23 cellular contexts compared by ENCODE assay signal in genomic region chr4:141570290-141570689, GRCh38.
"Had no signal": no experiment of that assay in that cellular context is flagged by ENCODE, and none has a peak within 500 bp of the region (broad histone marks: within the 10 kb centered on the region; RNA-seq: fewer than 3 reads in every experiment).

No MANE protein-coding gene starts in this region.

- FAIRE-seq: bronchial epithelial cell, TTC549 had no signal

- DNase-seq: activated CD4-positive, alpha-beta memory T cell treated with anti-CD3 and anti-CD28 coated beads for 36 hours; activated CD4-positive, alpha-beta T cell treated with anti-CD3 and anti-CD28 coated beads, Interleukin-2, amount 10 ng/mL, durations not matched to agents 7 days and 5 days; activated CD8-positive, alpha-beta memory T cell treated with anti-CD3 and anti-CD28 coated beads, Interleukin-2, amount 50 U/mL, for 48 hours; activated effector memory CD4-positive, alpha-beta T cell treated with Interleukin-2 at 50 U/mL for 16 hours; activated naive CD4-positive, alpha-beta T cell treated with anti-CD3 and anti-CD28 coated beads, Interleukin-2, amount 10 ng/mL, durations not matched to agents 7 days and 5 days; activated naive CD8-positive, alpha-beta T cell treated with anti-CD3 and anti-CD28 coated beads, Interleukin-2, amount 50 U/mL, for 24 hours; activated T-cell treated with anti-CD3 and anti-CD28 coated beads, Interleukin-2, amount 50 U/mL, for 48 hours; anterior cingulate cortex; caudate nucleus; cerebellar nuclear complex; KG1; MM.1S; NCI-H1436 treated with DMSO at 0.1 percent for 48 hours; NCI-H1694 treated with DMSO at 0.1 percent for 48 hours; NCI-H2029; NCI-H345; NCI-H524 treated with DMSO at 0.1 percent for 48 hours; NCI-H748 treated with DMSO at 0.1 percent for 48 hours; NK-92 treated with Interleukin-12 subunit alpha and Interleukin-12 subunit beta, amount 100 ng/mL, for 24 hours; SHP77 treated with DMSO at 0.1 percent for 48 hours; T1000 had no signal

- ATAC-seq: activated naive CD8-positive, alpha-beta T cell treated with anti-CD3 and anti-CD28 coated beads, Interleukin-2, amount 50 U/mL, for 24 hours had no signal
